In genomic region chr12:53050426-53051057, GRCh38 we compare ENCODE assay signal across 1 cellular context.
TF ChIP-seq lines count a peak whose summit lies in the region.

No MANE protein-coding gene starts in this region.

TF ChIP-seq in endothelial cell of umbilical vein, 7 proteins besides CTCF, POLR2A, EP300 and RAD21:
- TF ChIP-seq EZH2 (IDR thresholded peaks at IDR 0.05; ENCODE audit: borderline replicate concordance, low read depth, low read length, severe bottlenecking) (no peak), JUN (IDR thresholded peaks at IDR 0.05; ENCODE audit: borderline replicate concordance, insufficient read depth, insufficient read length, low read depth) (no peak), FOS (IDR thresholded peaks at IDR 0.05; ENCODE audit: borderline replicate concordance, insufficient read depth, low read length) (no peak), MYC (IDR thresholded peaks at IDR 0.05; ENCODE audit: low read depth, low read length) (no peak), POLR2AphosphoS5 (IDR thresholded peaks at IDR 0.05; ENCODE audit: insufficient read depth, low read depth, low read length) (no peak), MAX (IDR thresholded peaks at IDR 0.05; ENCODE audit: insufficient read depth, insufficient read length) (no peak), GATA2 (IDR thresholded peaks at IDR 0.05; ENCODE audit: insufficient read depth, insufficient read length, low read depth, low read length) (no peak)
TF ChIP-seq in endothelial cell of umbilical vein: peak in this region for 0.
